8 cellular contexts compared by ENCODE assay signal in the genomic region with DNA sequence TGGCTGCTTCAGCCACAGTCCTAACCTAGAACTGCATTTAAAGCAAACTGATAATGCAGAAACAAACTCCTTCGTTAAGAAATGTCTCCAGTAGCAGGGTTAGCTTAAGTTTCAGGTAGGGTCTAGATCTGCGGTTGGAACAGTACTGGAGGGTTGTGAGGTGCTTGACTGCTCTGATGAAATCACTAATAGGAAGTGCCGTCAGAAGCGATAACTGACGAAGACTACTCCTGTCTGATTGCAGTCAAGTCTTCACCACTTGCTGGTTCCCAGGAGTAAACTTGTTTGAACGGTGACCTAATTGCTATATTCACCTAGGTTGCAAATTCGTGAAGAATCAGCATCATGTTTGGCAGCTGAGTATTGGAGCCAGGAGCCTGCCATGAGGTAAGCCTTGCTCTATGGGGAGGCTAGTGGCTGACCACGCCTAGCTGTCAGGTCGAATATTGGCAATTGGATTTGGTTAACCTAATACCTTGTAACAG. TPM values are rescaled to one million over a fixed set of nuclear protein-coding genes. Genes with fewer than 3 reads are reported as not detected.
DNase-seq lines count a peak whose midpoint lies in the region; ATAC-seq and TF ChIP-seq lines count a peak whose summit lies in the region.

No MANE protein-coding gene starts in this region.

- no peaks in the 10 kb centered on the region for H3K9me3 ChIP-seq in iPS DF 6.9 (ENCODE audit: control insufficient read depth, insufficient read depth, low read length)

- ATAC-seq in stimulated activated memory B cell treated with anti-CD40 and anti-IgM and Interleukin-4, amounts not matched to agents 10 μg/mL and 1 μg/mL and 100 μg/mL, for 72 hours, result no peak

- peaks cover 45% of the 10 kb centered on the region for H3K36me3 ChIP-seq in iPS DF 6.9 (ENCODE audit: control insufficient read depth, insufficient read depth, low read length)

- H3K27ac ChIP-seq in 22Rv1, result peak overlapping the region; percentile 91
- peak overlapping the region; percentile 12 for H3K27ac ChIP-seq in iPS DF 6.9 (ENCODE audit: low read length)

- no peak for DNase-seq in HFF-Myc (ENCODE audit: extremely low read depth, low read depth)
- peak; percentile 47 for DNase-seq in activated CD4-positive, alpha-beta memory T cell treated with anti-CD3 and anti-CD28 coated beads, Interleukin-2, amount 10 ng/mL, durations not matched to agents 7 days and 5 days
- no peak for DNase-seq in iPS DF 6.9 (ENCODE audit: low read depth, low spot score)
- DNase-seq in inferior parietal cortex (ENCODE audit: extremely low spot score), result no peak
- no peak for DNase-seq in SHP77 treated with DMSO at 0.1 percent for 48 hours (lab: John Stamatoyannopoulos, UW)
- no peak for DNase-seq in AML-193 (lab: John Stamatoyannopoulos, UW)

- peak overlapping the region; percentile 97 for H3K27ac Mint-ChIP-seq in activated CD4-positive, alpha-beta memory T cell treated with anti-CD3 and anti-CD28 coated beads, Interleukin-2, amount 10 ng/mL, durations not matched to agents 7 days and 5 days
- peak overlapping the region; percentile 91 for H3K27ac Mint-ChIP-seq in stimulated activated memory B cell treated with anti-CD40 and anti-IgM and Interleukin-4, amounts not matched to agents 10 μg/mL and 1 μg/mL and 100 μg/mL, for 72 hours

- H3K36me3 Mint-ChIP-seq in activated CD4-positive, alpha-beta memory T cell treated with anti-CD3 and anti-CD28 coated beads, Interleukin-2, amount 10 ng/mL, durations not matched to agents 7 days and 5 days (ENCODE audit: low read depth), result peaks cover 73% of the 10 kb centered on the region
- peaks cover 47% of the 10 kb centered on the region for H3K36me3 Mint-ChIP-seq in stimulated activated memory B cell treated with anti-CD40 and anti-IgM and Interleukin-4, amounts not matched to agents 10 μg/mL and 1 μg/mL and 100 μg/mL, for 72 hours

- peak overlapping the region; percentile 98 for H3K4me3 Mint-ChIP-seq in activated CD4-positive, alpha-beta memory T cell treated with anti-CD3 and anti-CD28 coated beads, Interleukin-2, amount 10 ng/mL, durations not matched to agents 7 days and 5 days
- H3K4me3 Mint-ChIP-seq in stimulated activated memory B cell treated with anti-CD40 and anti-IgM and Interleukin-4, amounts not matched to agents 10 μg/mL and 1 μg/mL and 100 μg/mL, for 72 hours, result peak overlapping the region; percentile 98

- H3K4me3 ChIP-seq in HFF-Myc (replicated peaks; ENCODE audit: low read depth, low read length), result peak overlapping the region; percentile 87
- H3K4me3 ChIP-seq in iPS DF 6.9 (ENCODE audit: low read length), result peak overlapping the region; percentile 92

- CTCF ChIA-PET in activated CD4-positive, alpha-beta memory T cell treated with anti-CD3 and anti-CD28 coated beads, Interleukin-2, amount 10 ng/mL, durations not matched to agents 7 days and 5 days (lab: Charles Lee), result interaction anchor here (0.6 to 2.9 kb wide), 6 partner anchors 12 to 1173 kb away, joined by 3 to 30 read pairs (median 9); a partner anchor contains a TSS

- no peaks in the 10 kb centered on the region for H3K27me3 Mint-ChIP-seq in activated CD4-positive, alpha-beta memory T cell treated with anti-CD3 and anti-CD28 coated beads, Interleukin-2, amount 10 ng/mL, durations not matched to agents 7 days and 5 days
- H3K27me3 Mint-ChIP-seq in stimulated activated memory B cell treated with anti-CD40 and anti-IgM and Interleukin-4, amounts not matched to agents 10 μg/mL and 1 μg/mL and 100 μg/mL, for 72 hours, result no peaks in the 10 kb centered on the region

- no peaks in the 10 kb centered on the region for H3K9me3 Mint-ChIP-seq in activated CD4-positive, alpha-beta memory T cell treated with anti-CD3 and anti-CD28 coated beads, Interleukin-2, amount 10 ng/mL, durations not matched to agents 7 days and 5 days
- H3K9me3 Mint-ChIP-seq in stimulated activated memory B cell treated with anti-CD40 and anti-IgM and Interleukin-4, amounts not matched to agents 10 μg/mL and 1 μg/mL and 100 μg/mL, for 72 hours, result no peaks in the 10 kb centered on the region

- H3K27me3 ChIP-seq in iPS DF 6.9 (ENCODE audit: control insufficient read depth, insufficient read depth, low read length), result no peaks in the 10 kb centered on the region

- POLR2A ChIA-PET in activated CD4-positive, alpha-beta memory T cell treated with anti-CD3 and anti-CD28 coated beads, Interleukin-2, amount 10 ng/mL, durations not matched to agents 7 days and 5 days (lab: Charles Lee), result interaction anchor here (1.0 to 7.0 kb wide), 10 partner anchors 12 to 225 kb away, joined by 3 to 137 read pairs (median 9); a partner anchor contains a TSS

- WGBS in iPS DF 6.9 (ENCODE audit: insufficient coverage, insufficient read length), result no CpG with 5 or more reads among the region's 9 CpGs

- no peak for TF ChIP-seq CTCF in 22Rv1 (IDR thresholded peaks at IDR 0.05)
- TF ChIP-seq CTCF in HFF-Myc (IDR thresholded peaks at IDR 0.05; ENCODE audit: low read depth, low read length, missing control alignments), result no peak

- peaks cover 53% of the 10 kb centered on the region for H3K4me1 Mint-ChIP-seq in activated CD4-positive, alpha-beta memory T cell treated with anti-CD3 and anti-CD28 coated beads, Interleukin-2, amount 10 ng/mL, durations not matched to agents 7 days and 5 days
- H3K4me1 Mint-ChIP-seq in stimulated activated memory B cell treated with anti-CD40 and anti-IgM and Interleukin-4, amounts not matched to agents 10 μg/mL and 1 μg/mL and 100 μg/mL, for 72 hours, result peaks cover 68% of the 10 kb centered on the region

- H3K4me1 ChIP-seq in iPS DF 6.9 (ENCODE audit: control insufficient read depth, insufficient read depth, low read length), result peaks cover 2% of the 10 kb centered on the region; the same call in 1 of the 2 replicates

RNA-seq across cellular contexts. Expression of a gene that starts 24.5 kb away (rescaled TPM):
- total RNA-seq in activated CD4-positive, alpha-beta memory T cell treated with anti-CD3 and anti-CD28 coated beads, Interleukin-2, amount 10 ng/mL, durations not matched to agents 7 days and 5 days, result 100 to 1,000 TPM; 131 to 142 TPM

RNA-seq across cellular contexts. Expression of a gene that starts 52.1 kb away (rescaled TPM):
- total RNA-seq in activated CD4-positive, alpha-beta memory T cell treated with anti-CD3 and anti-CD28 coated beads, Interleukin-2, amount 10 ng/mL, durations not matched to agents 7 days and 5 days, result 1 to 10 TPM; 1.2 to 1.8 TPM

RNA-seq across cellular contexts. Expression of a gene that starts 59.0 kb away (rescaled TPM):
- total RNA-seq in activated CD4-positive, alpha-beta memory T cell treated with anti-CD3 and anti-CD28 coated beads, Interleukin-2, amount 10 ng/mL, durations not matched to agents 7 days and 5 days, result 1,000 to 10,000 TPM; 1,185 TPM
